In genomic region chr3:53624467-53624866, GRCh38 we compare ENCODE assay signal across 19 cellular contexts.
A peak's percentile ranks its signal among the peaks of the same experiment; 100 is the strongest.
DNase-seq lines count a peak whose midpoint lies in the region; FAIRE-seq and TF ChIP-seq lines count a peak whose summit lies in the region.
"Had no signal": no experiment of that assay in that cellular context is flagged by ENCODE, and none has a peak within 500 bp of the region (broad histone marks: within the 10 kb centered on the region; RNA-seq: fewer than 3 reads in every experiment).

No MANE protein-coding gene starts in this region.

- no peak overlapping the region for H2BK15ac ChIP-seq in H1 (ENCODE audit: low read length)

- no peak overlapping the region for H3K56ac ChIP-seq in H1 (replicated peaks; ENCODE audit: insufficient read length, low read depth, low read length)

- H2AFZ ChIP-seq in H1 (ENCODE audit: low read length), result no peak overlapping the region
- H2AFZ ChIP-seq in parathyroid adenoma, result peak overlapping the region; percentile 23

- no peak overlapping the region for H3K4me3 Mint-ChIP-seq in activated naive CD4-positive, alpha-beta T cell treated with anti-CD3 and anti-CD28 coated beads for 36 hours
- H3K4me3 Mint-ChIP-seq: B cell; CD4-positive, CD25-positive, alpha-beta regulatory T cell had no signal

- POLR2A ChIA-PET in H1 (lab: Charles Lee; ENCODE audit: partially characterized antibody) (interaction anchor here (0.8 kb wide), 1 partner anchor 27 kb away, joined by 3 read pairs; no protein-coding TSS in a partner anchor), RWPE1 (lab: Yijun Ruan, JAX; ENCODE audit: low non-redundant PET) (no interaction called here)

- H3K27me3 Mint-ChIP-seq in activated naive CD4-positive, alpha-beta T cell treated with anti-CD3 and anti-CD28 coated beads for 36 hours (ENCODE audit: low read depth), result peaks cover 7% of the 10 kb centered on the region

- H2AK5ac ChIP-seq in H1 (ENCODE audit: low read depth, low read length), result no peak overlapping the region

- H3K79me1 ChIP-seq in H1 (ENCODE audit: low read depth, low read length), result no peaks in the 10 kb centered on the region

- peaks cover 0 to 1% (median 0%) of the 10 kb centered on the region in 4 experiments; a peak in 1 of 7 replicates for H3K27me3 ChIP-seq in H1 (replicated peaks in 1 of 4; ENCODE audit: control insufficient read depth in 3 of 4, extremely low read depth in 1 of 4, insufficient read depth in 3 of 4, low read length in 3 of 4)
- no peaks in the 10 kb centered on the region for H3K27me3 ChIP-seq in parathyroid adenoma (ENCODE audit: control insufficient read depth, insufficient read depth, low read length)

- intact Hi-C loops in activated naive CD4-positive, alpha-beta T cell treated with anti-CD3 and anti-CD28 coated beads for 36 hours (cut with micrococcal nuclease), result no loop called here

- H4K20me1 ChIP-seq in H1 (replicated peaks in 1 of 2; ENCODE audit: control insufficient read depth in 1 of 2, insufficient read depth in 2 of 2, low read length in 2 of 2), result no peaks in the 10 kb centered on the region

- H3K4me2 ChIP-seq in H1 (ENCODE audit: insufficient read depth in 1 of 2, low read depth in 2 of 2, low read length in 2 of 2), result no peak overlapping the region
- H3K4me2 ChIP-seq in parathyroid adenoma (ENCODE audit: low read length), result peak overlapping the region; percentile 63

- no peak overlapping the region for H2BK120ac ChIP-seq in H1 (replicated peaks; ENCODE audit: low read depth, low read length)

- CTCF ChIA-PET in H1 (lab: Charles Lee; ENCODE audit: partially characterized antibody) (interaction anchor here (0.7 to 2.0 kb wide), 4 partner anchors 17 to 185 kb away, joined by 3 to 9 read pairs (median 3); no protein-coding TSS in a partner anchor), RWPE1 (lab: Yijun Ruan, JAX) (no interaction called here)
- CTCF ChIA-PET in activated naive CD4-positive, alpha-beta T cell treated with anti-CD3 and anti-CD28 coated beads for 36 hours (lab: Charles Lee), result no interaction called here

- no peak for FAIRE-seq in H1 (lab: Jason Lieb, UNC)

- no peak overlapping the region for H4K8ac ChIP-seq in H1 (ENCODE audit: extremely low read depth, insufficient read depth, low read length)

- no peak overlapping the region for H3K27ac ChIP-seq in H1 (ENCODE audit: low read depth, low read length)
- peak overlapping the region; percentile 78 for H3K27ac ChIP-seq in parathyroid adenoma
- H3K27ac ChIP-seq in RWPE1, result no peak overlapping the region
- H3K27ac ChIP-seq: 22Rv1, SJCRH30 had no signal

- H3K14ac ChIP-seq in H1 (ENCODE audit: insufficient read length), result no peak overlapping the region

- H4K91ac ChIP-seq in H1 (replicated peaks; ENCODE audit: insufficient read length, low read length), result no peak overlapping the region

- 89% methylated on average over 6 of the region's 6 CpGs; no CpG with 5 or more reads in 1 of the 2 experiments for WGBS in H1 (ENCODE audit: extremely low coverage in 1 of 2, insufficient coverage in 1 of 2, insufficient read length in 1 of 2, insufficient replicate concordance in 2 of 2, low coverage in 1 of 2, low lambda C conversion rate in 2 of 2, missing lambda C conversion rate in 1 of 2), 2 experiments

- H2BK5ac ChIP-seq in H1 (ENCODE audit: low read depth, low read length), result no peak overlapping the region; the same call in 1 of the 2 replicates

- H3K27ac Mint-ChIP-seq in activated naive CD4-positive, alpha-beta T cell treated with anti-CD3 and anti-CD28 coated beads for 36 hours, result no peak overlapping the region
- H3K27ac Mint-ChIP-seq: B cell; CD4-positive, CD25-positive, alpha-beta regulatory T cell had no signal

- no peak overlapping the region for H4K5ac ChIP-seq in H1 (ENCODE audit: insufficient read length, low read depth, low read length)

- no peaks in the 10 kb centered on the region for H3K9me3 Mint-ChIP-seq in activated naive CD4-positive, alpha-beta T cell treated with anti-CD3 and anti-CD28 coated beads for 36 hours

- H3K4me3 ChIP-seq in H1 (ENCODE audit: extremely low read depth in 1 of 4, insufficient read depth in 2 of 4, low read depth in 3 of 4, low read length in 4 of 4) (no peak overlapping the region), parathyroid adenoma (ENCODE audit: low read depth, low read length) (peak overlapping the region; percentile 27)
- H3K4me3 ChIP-seq: SJCRH30 had no signal

- TF ChIP-seq CTCF in H1 (IDR thresholded peaks at IDR 0.05; ENCODE audit: control extremely low read depth in 1 of 3, insufficient read depth in 1 of 3, low read depth in 1 of 3, low read length in 3 of 3) (no peak), parathyroid adenoma (IDR thresholded peaks at IDR 0.05) (no peak), RWPE1 (conservative IDR thresholded peaks at IDR 0.05; ENCODE audit: low read depth) (no peak)

- no peak overlapping the region; the same call in 1 of the 2 replicates for H3K18ac ChIP-seq in H1 (ENCODE audit: extremely low read depth, low read length)

- no peak overlapping the region for H3K23ac ChIP-seq in H1 (ENCODE audit: insufficient read length)

- TF ChIP-seq RAD21 in H1 (IDR thresholded peaks at IDR 0.05 in 1 of 2, conservative IDR thresholded peaks at IDR 0.05 in 1 of 2; ENCODE audit: low read depth in 2 of 2, low read length in 2 of 2), result no peak

- H3K79me2 ChIP-seq in H1 (ENCODE audit: control insufficient read depth in 1 of 2, insufficient read depth in 2 of 2, low read length in 2 of 2), result no peaks in the 10 kb centered on the region
- no peaks in the 10 kb centered on the region for H3K79me2 ChIP-seq in parathyroid adenoma

- peak; percentile 20 for DNase-seq in DMS 273 (lab: John Stamatoyannopoulos, UW; ENCODE audit: unreplicated experiment)
- DNase-seq in DMS 273 treated with DMSO at 0.1 percent for 48 hours (lab: John Stamatoyannopoulos, UW), result no peak
- DNase-seq in NCI-H1105 (lab: John Stamatoyannopoulos, UW), result peak; percentile 20
- no peak for DNase-seq in H1 (ENCODE audit: low read depth in 1 of 2, low spot score in 2 of 2)
- DNase-seq in RWPE1 (ENCODE audit: low spot score), result no peak
- no peak for DNase-seq in LoVo (ENCODE audit: low spot score)
- no peak for DNase-seq in activated naive CD4-positive, alpha-beta T cell treated with anti-CD3 and anti-CD28 coated beads for 36 hours
- DNase-seq: Caco-2; CD4-positive, CD25-positive, alpha-beta regulatory T cell; DMS53; KG1; NCI-H1048; NCI-H2029; NCI-H345; PC-3; SJCRH30 had no signal

- TF ChIP-seq POLR2A in H1 (IDR thresholded peaks at IDR 0.05; ENCODE audit: control extremely low read depth in 1 of 2, low read depth in 2 of 2, low read length in 2 of 2), result no peak

- H2BK12ac ChIP-seq in H1 (ENCODE audit: low read depth, low read length), result no peak overlapping the region

- no peak for TF ChIP-seq EP300 in H1 (IDR thresholded peaks at IDR 0.05; ENCODE audit: borderline replicate concordance in 1 of 2, low read depth in 2 of 2, low read length in 2 of 2)

- H3K4me1 Mint-ChIP-seq in activated naive CD4-positive, alpha-beta T cell treated with anti-CD3 and anti-CD28 coated beads for 36 hours (ENCODE audit: low read depth), result no peaks in the 10 kb centered on the region
- H3K4me1 Mint-ChIP-seq: B cell; CD4-positive, CD25-positive, alpha-beta regulatory T cell had no signal

- H3K23me2 ChIP-seq in H1 (ENCODE audit: low read depth, low read length), result no peaks in the 10 kb centered on the region

- H3K9ac ChIP-seq in H1 (replicated peaks in 1 of 4; ENCODE audit: extremely low read depth in 1 of 4, low read depth in 3 of 4, low read length in 3 of 4), result no peak overlapping the region
- no peak overlapping the region for H3K9ac ChIP-seq in parathyroid adenoma

- no peaks in the 10 kb centered on the region for H3K4me1 ChIP-seq in H1 (replicated peaks in 1 of 4; ENCODE audit: control insufficient read depth in 3 of 4, insufficient read depth in 4 of 4, low read length in 3 of 4)
- peaks cover 23% of the 10 kb centered on the region for H3K4me1 ChIP-seq in parathyroid adenoma
- H3K4me1 ChIP-seq: Caco-2, SJCRH30 had no signal

- H2BK20ac ChIP-seq in H1 (ENCODE audit: low read length), result no peak overlapping the region

- no peaks in the 10 kb centered on the region for H3K36me3 Mint-ChIP-seq in activated naive CD4-positive, alpha-beta T cell treated with anti-CD3 and anti-CD28 coated beads for 36 hours (ENCODE audit: low read depth)
- H3K36me3 Mint-ChIP-seq: CD4-positive, CD25-positive, alpha-beta regulatory T cell had no signal

- H3K36me3 ChIP-seq in H1 (ENCODE audit: control insufficient read depth in 2 of 4, insufficient read depth in 4 of 4, low read length in 3 of 4) (no peaks in the 10 kb centered on the region), parathyroid adenoma (ENCODE audit: control insufficient read depth, insufficient read depth, low read length) (no peaks in the 10 kb centered on the region)
- H3K36me3 ChIP-seq: SJCRH30 had no signal

- no peak overlapping the region for H3K4ac ChIP-seq in H1 (replicated peaks; ENCODE audit: insufficient read length, low read depth, low read length)

- H3K9me3 ChIP-seq in H1 (ENCODE audit: insufficient read depth in 2 of 2, low read depth in 1 of 2, low read length in 1 of 2) (no peaks in the 10 kb centered on the region), parathyroid adenoma (ENCODE audit: control insufficient read depth, low read length) (no peaks in the 10 kb centered on the region)
- H3K9me3 ChIP-seq: Caco-2, SJCRH30 had no signal

TF ChIP-seq in H1, 55 proteins besides CTCF, POLR2A, EP300 and RAD21 (continues in another document):
- no peak for TF ChIP-seq SUZ12 (IDR thresholded peaks at IDR 0.05; ENCODE audit: low read length)

Comparison
In these comparisons a context has a peak if more than half of its experiments do, and no peak if none do; other contexts are left out.
1. DNase-seq: peak in DMS 273 (single experiment) and NCI-H1105 (single experiment); none in DMS 273 treated with DMSO at 0.1 percent for 48 hours (single experiment), H1 (0 of 2), RWPE1 (single experiment), LoVo (single experiment) and activated naive CD4-positive, alpha-beta T cell treated with anti-CD3 and anti-CD28 coated beads for 36 hours (single experiment).